In the genomic region with DNA sequence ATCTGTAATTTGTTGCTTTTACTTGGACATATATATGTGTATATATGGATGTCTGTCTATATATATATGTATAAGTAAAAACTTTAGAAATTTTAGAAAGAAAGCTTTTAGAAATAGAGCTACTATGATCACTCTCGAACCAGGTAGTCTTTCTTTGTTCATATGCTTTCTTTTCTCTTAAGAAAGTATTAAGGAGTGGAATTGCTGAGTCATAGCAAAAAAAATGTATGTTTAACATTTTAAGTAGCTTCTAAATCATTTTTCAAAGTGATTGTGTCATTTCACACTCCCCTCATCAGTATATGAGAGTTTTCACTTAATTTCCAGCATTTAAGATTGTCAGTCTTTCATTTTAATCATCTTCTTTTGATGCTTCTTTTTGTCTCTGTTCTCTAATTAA, we compare ENCODE assay signal across 23 cellular contexts.
A peak's percentile ranks its signal among the peaks of the same experiment; 100 is the strongest.
DNase-seq lines count a peak whose midpoint lies in the region; ATAC-seq, FAIRE-seq and TF ChIP-seq lines count a peak whose summit lies in the region.
"Had no signal": no experiment of that assay in that cellular context is flagged by ENCODE, and none has a peak within 500 bp of the region (broad histone marks: within the 10 kb centered on the region; RNA-seq: fewer than 3 reads in every experiment).

No MANE protein-coding gene starts in this region.

- no peak for DNase-seq in GM23338 (ENCODE audit: low spot score)
- peak; percentile 13 for DNase-seq in amniotic epithelial cell (ENCODE audit: low read depth)
- no peak for DNase-seq in neural crest cell (ENCODE audit: low read depth, low spot score)
- no peak for DNase-seq in NCI-H510A (lab: John Stamatoyannopoulos, UW)
- DNase-seq in HT-29 (ENCODE audit: low spot score): no peak
- DNase-seq in frontal cortex (ENCODE audit: low spot score in 2 of 2): no peak
- DNase-seq: DMS79 treated with DMSO at 0.1 percent for 48 hours, HFFc6, MV-4-11, NCI-H1694 treated with DMSO at 0.1 percent for 48 hours, NCI-H2107, NCI-H510A treated with DMSO at 0.1 percent for 48 hours, NCI-H774, SJCRH30 had no signal

- H3K27ac ChIP-seq in GM23338 (ENCODE audit: low read depth): no peak overlapping the region
- H3K27ac ChIP-seq: HL-60, SJCRH30 had no signal

- no peak for FAIRE-seq in frontal cortex (lab: Jason Lieb, UNC)
- FAIRE-seq: G401.6, GM19239, K562 had no signal

- no peak overlapping the region for H3K4me2 ChIP-seq in GM23338
- H3K4me2 ChIP-seq in Loucy (ENCODE audit: low read depth, low read length, poor library complexity, severe bottlenecking): peak overlapping the region; percentile 5

- H3F3A ChIP-seq in GM23338 (replicated peaks; ENCODE audit: low read depth) (no peaks in the 10 kb centered on the region), Loucy (ENCODE audit: low read depth) (no peaks in the 10 kb centered on the region; the same call in 1 of the 2 replicates)

- H3K9me3 Mint-ChIP-seq in GM23338 (peaks cover 4% of the 10 kb centered on the region; the same call in 2 of the 3 replicates), neural crest cell (no peaks in the 10 kb centered on the region)
- H3K9me3 Mint-ChIP-seq: T-helper 1 cell treated with Interleukin-12 subunit alpha and Interleukin-12 subunit beta and Interleukin-4 antibody, amounts not matched to agents 30 μg/mL and 1 μg/mL, for 36 hours had no signal

- H3K9me3 ChIP-seq in Loucy (ENCODE audit: insufficient read depth, low read depth, low read length): no peaks in the 10 kb centered on the region
- H3K9me3 ChIP-seq: SJCRH30 had no signal

- H3K27me3 ChIP-seq in GM23338 (ENCODE audit: insufficient read depth) (no peaks in the 10 kb centered on the region), Loucy (ENCODE audit: insufficient read depth, low read length, poor library complexity, severe bottlenecking) (no peaks in the 10 kb centered on the region)
- H3K27me3 ChIP-seq: SJCRH30 had no signal

- H3K9ac ChIP-seq in Loucy (ENCODE audit: low read depth, low read length, poor library complexity, severe bottlenecking): peak overlapping the region; percentile 13

- H3K4me1 Mint-ChIP-seq in GM23338 (peaks cover 11% of the 10 kb centered on the region), neural crest cell (no peaks in the 10 kb centered on the region)
- H3K4me1 Mint-ChIP-seq: CD14-positive monocyte had no signal

- H3K4me3 Mint-ChIP-seq in GM23338 (no peak overlapping the region), neural crest cell (no peak overlapping the region)
- H3K4me3 Mint-ChIP-seq: CD14-positive monocyte; HFFc6; T-helper 1 cell treated with Interleukin-12 subunit alpha and Interleukin-12 subunit beta and Interleukin-4 antibody, amounts not matched to agents 30 μg/mL and 1 μg/mL, for 36 hours had no signal

- H3K4me1 ChIP-seq in GM23338 (ENCODE audit: insufficient read depth) (peaks cover 13% of the 10 kb centered on the region), Loucy (ENCODE audit: insufficient read depth, low read length, poor library complexity, severe bottlenecking) (peaks cover 4% of the 10 kb centered on the region)
- H3K4me1 ChIP-seq: SJCRH30 had no signal

- H3K27ac Mint-ChIP-seq in GM23338 (peak overlapping the region; percentile 59), neural crest cell (ENCODE audit: unreplicated experiment) (peak overlapping the region; percentile 57)
- H3K27ac Mint-ChIP-seq: CD14-positive monocyte; HFFc6; T-helper 1 cell treated with Interleukin-12 subunit alpha and Interleukin-12 subunit beta and Interleukin-4 antibody, amounts not matched to agents 30 μg/mL and 1 μg/mL, for 36 hours had no signal

- H3K79me2 ChIP-seq in GM23338 (replicated peaks; ENCODE audit: insufficient read depth) (no peaks in the 10 kb centered on the region), Loucy (ENCODE audit: insufficient read depth, low read length) (no peaks in the 10 kb centered on the region)

- H3K36me3 ChIP-seq in GM23338 (ENCODE audit: insufficient read depth) (no peaks in the 10 kb centered on the region), Loucy (ENCODE audit: insufficient read depth, low read length) (no peaks in the 10 kb centered on the region)
- H3K36me3 ChIP-seq: SJCRH30 had no signal

- no peak for TF ChIP-seq CTCF in GM23338 (conservative IDR thresholded peaks at IDR 0.05; ENCODE audit: low read depth in 2 of 2)
- no peak for TF ChIP-seq CTCF in Loucy (conservative IDR thresholded peaks at IDR 0.05; ENCODE audit: low read length)
- TF ChIP-seq CTCF in neural crest cell (conservative IDR thresholded peaks at IDR 0.05): no peak

- H2AFZ ChIP-seq in GM23338: peak overlapping the region; percentile 44; the same call in 1 of the 2 replicates
- peak overlapping the region; percentile 65 for H2AFZ ChIP-seq in Loucy (ENCODE audit: low read length)

- H3K4me3 ChIP-seq in GM23338: no peak overlapping the region
- no peak overlapping the region for H3K4me3 ChIP-seq in Loucy (ENCODE audit: low read length, poor library complexity, severe bottlenecking)
- H3K4me3 ChIP-seq: K562, SJCRH30 had no signal

- H4K20me1 ChIP-seq in GM23338 (replicated peaks; ENCODE audit: insufficient read depth) (no peaks in the 10 kb centered on the region), Loucy (ENCODE audit: insufficient read depth, low read length, poor library complexity, severe bottlenecking) (no peaks in the 10 kb centered on the region)

- no peak for ATAC-seq in GM23338
- no peak for ATAC-seq in GM21825 (IDR thresholded peaks at IDR 0.05; ENCODE audit: unreplicated experiment)
- ATAC-seq: K562, Panc1 had no signal

- H3K36me3 Mint-ChIP-seq in GM23338 (ENCODE audit: low read depth) (peaks cover 3% of the 10 kb centered on the region; the same call in 1 of the 3 replicates), neural crest cell (ENCODE audit: low read depth) (no peaks in the 10 kb centered on the region)
- H3K36me3 Mint-ChIP-seq: CD14-positive monocyte had no signal

- H3K9me2 ChIP-seq in GM23338 (ENCODE audit: insufficient read depth): no peaks in the 10 kb centered on the region
- H3K9me2 ChIP-seq in Loucy (replicated peaks; ENCODE audit: low read depth, low read length): no peaks in the 10 kb centered on the region

- H3K27me3 Mint-ChIP-seq in GM23338 (ENCODE audit: insufficient read depth, low read depth, poor library complexity): no peaks in the 10 kb centered on the region
- H3K27me3 Mint-ChIP-seq in neural crest cell (ENCODE audit: low read depth): no peaks in the 10 kb centered on the region

TF ChIP-seq in GM23338, 12 proteins besides CTCF, POLR2A, EP300 and RAD21 (continues in another document):
- TF ChIP-seq POLR2AphosphoS5 (IDR thresholded peaks at IDR 0.05; ENCODE audit: low read depth) (no peak), JUNB (IDR thresholded peaks at IDR 0.05; ENCODE audit: unreplicated experiment) (no peak), ZNF114 (CRISPR knock-in tag; IDR thresholded peaks at IDR 0.05) (no peak), STAT1 (IDR thresholded peaks at IDR 0.05; ENCODE audit: unreplicated experiment) (no peak), ZNF331 (CRISPR knock-in tag; IDR thresholded peaks at IDR 0.05; ENCODE audit: low read depth) (no peak), EZH2 (IDR thresholded peaks at IDR 0.05; ENCODE audit: low read depth, unreplicated experiment) (no peak)
- TF ChIP-seq, protein P1, sequence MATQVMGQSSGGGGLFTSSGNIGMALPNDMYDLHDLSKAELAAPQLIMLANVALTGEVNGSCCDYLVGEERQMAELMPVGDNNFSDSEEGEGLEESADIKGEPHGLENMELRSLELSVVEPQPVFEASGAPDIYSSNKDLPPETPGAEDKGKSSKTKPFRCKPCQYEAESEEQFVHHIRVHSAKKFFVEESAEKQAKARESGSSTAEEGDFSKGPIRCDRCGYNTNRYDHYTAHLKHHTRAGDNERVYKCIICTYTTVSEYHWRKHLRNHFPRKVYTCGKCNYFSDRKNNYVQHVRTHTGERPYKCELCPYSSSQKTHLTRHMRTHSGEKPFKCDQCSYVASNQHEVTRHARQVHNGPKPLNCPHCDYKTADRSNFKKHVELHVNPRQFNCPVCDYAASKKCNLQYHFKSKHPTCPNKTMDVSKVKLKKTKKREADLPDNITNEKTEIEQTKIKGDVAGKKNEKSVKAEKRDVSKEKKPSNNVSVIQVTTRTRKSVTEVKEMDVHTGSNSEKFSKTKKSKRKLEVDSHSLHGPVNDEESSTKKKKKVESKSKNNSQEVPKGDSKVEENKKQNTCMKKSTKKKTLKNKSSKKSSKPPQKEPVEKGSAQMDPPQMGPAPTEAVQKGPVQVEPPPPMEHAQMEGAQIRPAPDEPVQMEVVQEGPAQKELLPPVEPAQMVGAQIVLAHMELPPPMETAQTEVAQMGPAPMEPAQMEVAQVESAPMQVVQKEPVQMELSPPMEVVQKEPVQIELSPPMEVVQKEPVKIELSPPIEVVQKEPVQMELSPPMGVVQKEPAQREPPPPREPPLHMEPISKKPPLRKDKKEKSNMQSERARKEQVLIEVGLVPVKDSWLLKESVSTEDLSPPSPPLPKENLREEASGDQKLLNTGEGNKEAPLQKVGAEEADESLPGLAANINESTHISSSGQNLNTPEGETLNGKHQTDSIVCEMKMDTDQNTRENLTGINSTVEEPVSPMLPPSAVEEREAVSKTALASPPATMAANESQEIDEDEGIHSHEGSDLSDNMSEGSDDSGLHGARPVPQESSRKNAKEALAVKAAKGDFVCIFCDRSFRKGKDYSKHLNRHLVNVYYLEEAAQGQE (IDR thresholded peaks at IDR 0.05; ENCODE audit: unreplicated experiment): no peak
